ENCODE assay signal across 27 cellular contexts in genomic region chr22:37830093-37830842, GRCh38. TPM values are rescaled to one million over a fixed set of nuclear protein-coding genes. Genes with fewer than 3 reads are reported as not detected.
"Had no signal": no experiment of that assay in that cellular context is flagged by ENCODE, and none has a peak within 500 bp of the region (broad histone marks: within the 10 kb centered on the region; RNA-seq: fewer than 3 reads in every experiment).

No MANE protein-coding gene starts in this region.

- ATAC-seq: heart right ventricle, psoas muscle had no signal

- H3K36me3 ChIP-seq: uterus had no signal

- H3K4me1 ChIP-seq: psoas muscle, uterus had no signal

- H3K9me3 ChIP-seq: heart right ventricle, psoas muscle, sigmoid colon, tibial artery, upper lobe of left lung, uterus had no signal

- H3K27me3 ChIP-seq: heart right ventricle, sigmoid colon, tibial artery, upper lobe of left lung, uterus had no signal

- H3K4me3 Mint-ChIP-seq: dendritic cell treated with granulocyte-macrophage colony-stimulating factor and Interleukin-4, amounts not matched to agents 40 ng/mL and 50 ng/mL, for 4 days; naive B cell; nephron had no signal

- FAIRE-seq: colon, endothelial cell of umbilical vein, islet of Langerhans had no signal

- H3K4me3 ChIP-seq: heart right ventricle, psoas muscle, sigmoid colon, skin epidermis, tibial artery, upper lobe of left lung, uterus had no signal

- H3K27ac Mint-ChIP-seq: dendritic cell treated with granulocyte-macrophage colony-stimulating factor and Interleukin-4, amounts not matched to agents 40 ng/mL and 50 ng/mL, for 4 days; nephron had no signal

- H3K9me3 Mint-ChIP-seq: dendritic cell treated with granulocyte-macrophage colony-stimulating factor and Interleukin-4, amounts not matched to agents 40 ng/mL and 50 ng/mL, for 4 days; naive B cell; nephron had no signal

- H3K27ac ChIP-seq: heart right ventricle, psoas muscle, sigmoid colon, skin epidermis, tibial artery, upper lobe of left lung, uterus had no signal

- DNase-seq: erythroblast; foreskin melanocyte; heart right ventricle; hypothalamus; kidney glomerular epithelial cell; mesendoderm; naive B cell; psoas muscle; retina; sigmoid colon; stimulated activated CD4-positive, alpha-beta T cell treated with anti-CD3 and anti-CD28 coated beads, Interleukin-2, amount 100 ng/mL, for 24 hours; stimulated activated CD4-positive, alpha-beta T cell treated with anti-CD3 and anti-CD28 coated beads, Interleukin-4, amount 100 ng/mL, for 4 hours; stimulated activated naive CD4-positive, alpha-beta T cell treated with Interleukin-2 at 50 U/mL for 16 hours; tibial artery; upper lobe of left lung; uterus had no signal

RNA-seq across cellular contexts. Expression of gene GALR3, which starts 7.1 kb away (rescaled TPM):
- total RNA-seq: endothelial cell of umbilical vein, glomerular endothelial cell, heart right ventricle, liver, lung microvascular endothelial cell, omental fat pad, sigmoid colon, temporal lobe, upper lobe of left lung, uterus had no signal
- polyA plus RNA-seq: endothelial cell of umbilical vein, liver, sigmoid colon had no signal
